Comparison of ENCODE assay signal across 9 cellular contexts in the genomic region with DNA sequence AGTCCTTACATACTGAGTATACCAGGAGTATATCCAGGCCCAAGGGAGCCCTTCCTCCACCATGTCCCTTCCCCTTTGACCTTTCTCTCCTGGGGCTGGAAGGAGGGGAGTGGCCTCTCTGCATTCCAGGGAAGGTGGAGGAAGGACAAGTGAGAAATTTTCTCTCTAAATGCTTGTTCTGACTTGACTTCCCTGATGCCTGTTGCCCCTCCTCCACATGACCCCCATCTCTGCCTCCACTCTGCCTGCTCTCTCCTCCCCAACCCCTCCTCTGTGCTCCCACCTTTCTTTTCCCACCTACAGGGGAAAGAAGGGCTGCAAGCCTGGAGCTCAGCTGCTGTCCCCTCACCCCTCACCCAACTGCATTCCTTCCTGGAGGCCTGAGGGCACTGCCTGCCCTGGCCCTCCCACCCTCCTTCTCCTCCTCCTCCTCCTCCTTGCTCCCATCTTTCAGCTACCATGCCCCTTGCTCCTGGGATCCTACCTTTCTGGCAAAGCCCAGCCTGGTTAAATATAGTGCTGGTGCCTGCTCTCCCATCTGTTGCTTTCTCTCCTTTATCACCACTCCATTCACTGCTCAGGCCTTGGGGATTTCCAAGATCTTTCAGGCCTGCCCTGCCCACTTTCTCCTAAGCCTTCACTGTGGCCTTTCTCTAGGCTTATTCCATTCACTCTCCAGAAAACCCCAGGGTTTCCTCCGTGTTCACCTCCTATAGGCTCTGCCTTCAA. TPM values are rescaled to one million over a fixed set of nuclear protein-coding genes. Genes with fewer than 3 reads are reported as not detected.
A peak's percentile ranks its signal among the peaks of the same experiment; 100 is the strongest.
DNase-seq lines count a peak whose midpoint lies in the region; ATAC-seq and TF ChIP-seq lines count a peak whose summit lies in the region.
"Had no signal": no experiment of that assay in that cellular context is flagged by ENCODE, and none has a peak within 500 bp of the region (broad histone marks: within the 10 kb centered on the region; RNA-seq: fewer than 3 reads in every experiment).

No MANE protein-coding gene starts in this region.

- peaks cover 63% of the 10 kb centered on the region for H3K79me1 ChIP-seq in trophoblast cell (ENCODE audit: low read length)

- no peaks in the 10 kb centered on the region for H3K36me3 ChIP-seq in trophoblast cell (ENCODE audit: control insufficient read depth in 1 of 2, insufficient read depth in 2 of 2, low read length in 2 of 2)
- H3K36me3 ChIP-seq in Peyer's patch: no peaks in the 10 kb centered on the region

- peak overlapping the region; percentile 98 for H2BK120ac ChIP-seq in trophoblast cell (ENCODE audit: insufficient read depth, low read length, poor library complexity)

- H3K9me3 Mint-ChIP-seq in WTC11 (no peaks in the 10 kb centered on the region), glutamatergic neuron (ENCODE audit: unreplicated experiment) (no peaks in the 10 kb centered on the region)
- H3K9me3 Mint-ChIP-seq: naive thymus-derived CD4-positive, alpha-beta T cell had no signal

- peaks cover 47% of the 10 kb centered on the region for H3K4me1 Mint-ChIP-seq in WTC11
- H3K4me1 Mint-ChIP-seq in glutamatergic neuron (ENCODE audit: low read depth, unreplicated experiment): peaks cover 16% of the 10 kb centered on the region

- TF ChIP-seq CTCF in WTC11 (IDR thresholded peaks at IDR 0.05) (no peak), glutamatergic neuron (IDR thresholded peaks at IDR 0.05; ENCODE audit: partially characterized antibody, unreplicated experiment) (no peak), GM10266 (IDR thresholded peaks at IDR 0.05; ENCODE audit: control insufficient read depth, insufficient read depth, low read depth, missing control alignments) (no peak), Peyer's patch (IDR thresholded peaks at IDR 0.05) (no peak)

- H3K36me3 Mint-ChIP-seq in WTC11 (no peaks in the 10 kb centered on the region), glutamatergic neuron (ENCODE audit: unreplicated experiment) (no peaks in the 10 kb centered on the region)
- H3K36me3 Mint-ChIP-seq: naive thymus-derived CD4-positive, alpha-beta T cell had no signal

- H2AFZ ChIP-seq in trophoblast cell (ENCODE audit: insufficient read depth, low read length, poor library complexity): peak overlapping the region; percentile 70

- peak overlapping the region; percentile 26 for H3K4me3 Mint-ChIP-seq in WTC11
- H3K4me3 Mint-ChIP-seq in glutamatergic neuron (ENCODE audit: unreplicated experiment): peak overlapping the region; percentile 68
- H3K4me3 Mint-ChIP-seq: naive thymus-derived CD4-positive, alpha-beta T cell had no signal

- DNase-seq in GM03348 (ENCODE audit: low spot score) (peak; percentile 34), WTC11 (ENCODE audit: low spot score) (peak; percentile 67), glutamatergic neuron (no peak), trophoblast cell (peak; percentile 59 to 72), GM10266 (ENCODE audit: extremely low spot score) (no peak), Peyer's patch (no peak), midbrain (lab: John Stamatoyannopoulos, UW) (no peak)
- no peak for DNase-seq in stimulated activated CD4-positive, alpha-beta T cell treated with anti-CD3 and anti-CD28 coated beads, Interleukin-4, amount 100 ng/mL, for 24 hours
- DNase-seq: naive thymus-derived CD4-positive, alpha-beta T cell had no signal

- H3K27ac ChIP-seq in trophoblast cell (ENCODE audit: low read depth, low read length) (peak overlapping the region; percentile 98), Peyer's patch (peak overlapping the region in 1 of 4 donors; percentile 37)

- peak overlapping the region; percentile 96 for H2BK5ac ChIP-seq in trophoblast cell (ENCODE audit: low read depth, low read length, poor library complexity)

- peaks cover 10% of the 10 kb centered on the region for H3K79me2 ChIP-seq in trophoblast cell (ENCODE audit: control insufficient read depth, insufficient read depth, low read length, poor library complexity)

- peak overlapping the region; percentile 90 for H3K14ac ChIP-seq in trophoblast cell (ENCODE audit: low read length)

- ATAC-seq in WTC11: peak; percentile 79
- ATAC-seq: naive thymus-derived CD4-positive, alpha-beta T cell had no signal

- peak overlapping the region; percentile 5 for H4K12ac ChIP-seq in trophoblast cell (ENCODE audit: low read depth, low read length)

- H3K18ac ChIP-seq in trophoblast cell (ENCODE audit: low read length): peak overlapping the region; percentile 83

- H3K27ac Mint-ChIP-seq in WTC11 (peak overlapping the region; percentile 99), glutamatergic neuron (ENCODE audit: unreplicated experiment) (peak overlapping the region; percentile 50)

- H3K27me3 Mint-ChIP-seq in WTC11 (ENCODE audit: low read depth) (no peaks in the 10 kb centered on the region; the same call in 1 of the 2 replicates), glutamatergic neuron (ENCODE audit: unreplicated experiment) (peaks cover 2% of the 10 kb centered on the region)
- H3K27me3 Mint-ChIP-seq: naive thymus-derived CD4-positive, alpha-beta T cell had no signal

- no CpG with 5 or more reads among the region's 1 CpG for WGBS in trophoblast cell (ENCODE audit: extremely low coverage, insufficient coverage, insufficient read length)

- no peak overlapping the region for H3K9ac ChIP-seq in trophoblast cell (ENCODE audit: low read length)

- H2BK12ac ChIP-seq in trophoblast cell (ENCODE audit: low read length): peak overlapping the region; percentile 92

- H3K4me2 ChIP-seq in trophoblast cell (ENCODE audit: low read length): peak overlapping the region; percentile 42

- H3K9me3 ChIP-seq in trophoblast cell (ENCODE audit: insufficient read depth, low read depth, low read length) (no peaks in the 10 kb centered on the region), Peyer's patch (no peaks in the 10 kb centered on the region)

- H3K4ac ChIP-seq in trophoblast cell (ENCODE audit: low read depth, low read length): peak overlapping the region; percentile 56

- no peak overlapping the region for H3K23ac ChIP-seq in trophoblast cell (ENCODE audit: low read length)

- H4K91ac ChIP-seq in trophoblast cell (ENCODE audit: low read depth, low read length): peak overlapping the region; percentile 99

- no peaks in the 10 kb centered on the region for H3K27me3 ChIP-seq in trophoblast cell (ENCODE audit: insufficient read depth, low read length)
- H3K27me3 ChIP-seq in Peyer's patch: no peaks in the 10 kb centered on the region

- H3K4me3 ChIP-seq in trophoblast cell (ENCODE audit: low read depth, low read length) (no peak overlapping the region), Peyer's patch (no peak overlapping the region)

- POLR2A ChIA-PET in WTC11 (lab: Charles Lee): interaction anchor here (0.6 to 6.7 kb wide), 4 partner anchors 9 to 845 kb away, joined by 5 to 125 read pairs (median 6); a partner anchor contains a TSS

- TF ChIP-seq POLR2A in Peyer's patch (IDR thresholded peaks at IDR 0.05): no peak

- CTCF ChIA-PET in WTC11 (lab: Charles Lee): interaction anchor here (0.6 to 4.1 kb wide), 9 partner anchors 8 to 378 kb away, joined by 3 to 33 read pairs (median 3); a partner anchor contains a TSS

- peak overlapping the region; percentile 65 for H2AK5ac ChIP-seq in trophoblast cell (ENCODE audit: low read length)

- H3K4me1 ChIP-seq in trophoblast cell (ENCODE audit: control insufficient read depth in 1 of 2, insufficient read depth in 2 of 2, low read length in 2 of 2) (peaks cover 50 to 60% of the 10 kb centered on the region in 2 experiments), Peyer's patch (peaks cover 0 to 8% (median 0%) of the 10 kb centered on the region in 4 donors)

- H4K8ac ChIP-seq in trophoblast cell (ENCODE audit: low read depth, low read length): peak overlapping the region; percentile 87

TF ChIP-seq in WTC11, 78 proteins besides CTCF, POLR2A, EP300 and RAD21 (continues in another document):
- TF ChIP-seq TCF7 (CRISPR knock-in tag; IDR thresholded peaks at IDR 0.05; ENCODE audit: low read depth) (no peak), ZNF396 (CRISPR knock-in tag; IDR thresholded peaks at IDR 0.05; ENCODE audit: borderline replicate concordance) (no peak), TEAD1 (CRISPR knock-in tag; IDR thresholded peaks at IDR 0.05) (peak; percentile 87; the same call in 1 of the 2 replicates)
- TF ChIP-seq, protein P1, sequence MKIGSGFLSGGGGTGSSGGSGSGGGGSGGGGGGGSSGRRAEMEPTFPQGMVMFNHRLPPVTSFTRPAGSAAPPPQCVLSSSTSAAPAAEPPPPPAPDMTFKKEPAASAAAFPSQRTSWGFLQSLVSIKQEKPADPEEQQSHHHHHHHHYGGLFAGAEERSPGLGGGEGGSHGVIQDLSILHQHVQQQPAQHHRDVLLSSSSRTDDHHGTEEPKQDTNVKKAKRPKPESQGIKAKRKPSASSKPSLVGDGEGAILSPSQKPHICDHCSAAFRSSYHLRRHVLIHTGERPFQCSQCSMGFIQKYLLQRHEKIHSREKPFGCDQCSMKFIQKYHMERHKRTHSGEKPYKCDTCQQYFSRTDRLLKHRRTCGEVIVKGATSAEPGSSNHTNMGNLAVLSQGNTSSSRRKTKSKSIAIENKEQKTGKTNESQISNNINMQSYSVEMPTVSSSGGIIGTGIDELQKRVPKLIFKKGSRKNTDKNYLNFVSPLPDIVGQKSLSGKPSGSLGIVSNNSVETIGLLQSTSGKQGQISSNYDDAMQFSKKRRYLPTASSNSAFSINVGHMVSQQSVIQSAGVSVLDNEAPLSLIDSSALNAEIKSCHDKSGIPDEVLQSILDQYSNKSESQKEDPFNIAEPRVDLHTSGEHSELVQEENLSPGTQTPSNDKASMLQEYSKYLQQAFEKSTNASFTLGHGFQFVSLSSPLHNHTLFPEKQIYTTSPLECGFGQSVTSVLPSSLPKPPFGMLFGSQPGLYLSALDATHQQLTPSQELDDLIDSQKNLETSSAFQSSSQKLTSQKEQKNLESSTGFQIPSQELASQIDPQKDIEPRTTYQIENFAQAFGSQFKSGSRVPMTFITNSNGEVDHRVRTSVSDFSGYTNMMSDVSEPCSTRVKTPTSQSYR (CRISPR knock-in tag; IDR thresholded peaks at IDR 0.05): peak; percentile 74; the same call in 1 of the 2 replicates

RNA-seq across cellular contexts. Expression of a gene that starts 8.5 kb away (rescaled TPM):
- 113 to 119 TPM (median 115 TPM) in 3 replicates for total RNA-seq in WTC11 (2021)
- total RNA-seq in glutamatergic neuron (ENCODE audit: unreplicated experiment): 46.8 TPM
- 255 and 272 TPM in 2 replicates for polyA plus RNA-seq in trophoblast cell (2013)
- 10 to 100 TPM; 11.6 to 79.2 (median 62.6) TPM for total RNA-seq in Peyer's patch

RNA-seq across cellular contexts. Expression of a gene that starts 32.5 kb away (rescaled TPM):
- total RNA-seq in WTC11 (2021): 11.0 to 12.7 TPM (median 11.5 TPM) in 3 replicates
- total RNA-seq in glutamatergic neuron (ENCODE audit: unreplicated experiment): 38.7 TPM
- polyA plus RNA-seq in trophoblast cell (2013): 11.3 and 12.5 TPM in 2 replicates
- total RNA-seq in Peyer's patch: 1 to 10 TPM in 3 of 4 donors, not detected in 1; 2.0 to 7.7 (median 7.6) TPM

RNA-seq across cellular contexts. Expression of a gene that starts 39.3 kb away (rescaled TPM):
- total RNA-seq in WTC11 (2021) (54.6 to 66.6 TPM (median 57.8 TPM) in 3 replicates), glutamatergic neuron (ENCODE audit: unreplicated experiment) (12.4 TPM), Peyer's patch (10 to 100 TPM; 13.3 to 32.9 (median 25.1) TPM)
- polyA plus RNA-seq in trophoblast cell (2013): 8.2 and 8.8 TPM in 2 replicates

RNA-seq across cellular contexts. Expression of a gene that starts 49.4 kb away (rescaled TPM):
- total RNA-seq in WTC11 (2021): 10.1 to 11.9 TPM (median 11.5 TPM) in 3 replicates
- 27.7 TPM for total RNA-seq in glutamatergic neuron (ENCODE audit: unreplicated experiment)
- polyA plus RNA-seq in trophoblast cell (2013): 6.3 and 6.5 TPM in 2 replicates
- 10 to 100 TPM; 12.4 to 56.4 (median 40.9) TPM for total RNA-seq in Peyer's patch

RNA-seq across cellular contexts. Expression of a gene that starts 49.8 kb away (rescaled TPM):
- 367 to 398 TPM (median 389 TPM) in 3 replicates for total RNA-seq in WTC11 (2021)
- total RNA-seq in glutamatergic neuron (ENCODE audit: unreplicated experiment): 262 TPM
- polyA plus RNA-seq in trophoblast cell (2013): 556 and 567 TPM in 2 replicates
- total RNA-seq in Peyer's patch: 100 to 1,000 TPM; 223 to 294 (median 274) TPM

Comparison
In these comparisons a context has a peak if more than half of its experiments do, and no peak if none do; other contexts are left out.
1. DNase-seq: peak in GM03348 (single experiment), WTC11 (single experiment) and trophoblast cell (2 of 2); none in glutamatergic neuron (single experiment), GM10266 (single experiment), stimulated activated CD4-positive, alpha-beta T cell treated with anti-CD3 and anti-CD28 coated beads, Interleukin-4, amount 100 ng/mL, for 24 hours (single experiment), Peyer's patch (0 of 3) and midbrain (single experiment).